In genomic region chr2:1494257-1494656, GRCh38 we compare ENCODE assay signal across 14 cellular contexts.
"Had no signal": no experiment of that assay in that cellular context is flagged by ENCODE, and none has a peak within 500 bp of the region (broad histone marks: within the 10 kb centered on the region; RNA-seq: fewer than 3 reads in every experiment).

No MANE protein-coding gene starts in this region.

- H3K4me3 ChIP-seq: mucosa of descending colon, testis, transverse colon had no signal

- H3K27ac ChIP-seq: foreskin keratinocyte, neutrophil, testis had no signal

- H3K36me3 ChIP-seq: neutrophil, transverse colon had no signal

- H3K4me1 ChIP-seq: foreskin keratinocyte, testis had no signal

- DNase-seq: erythroblast; foreskin keratinocyte; kidney; left cardiac atrium; mammary epithelial cell; mucosa of descending colon; naive thymus-derived CD8-positive, alpha-beta T cell; right cardiac atrium; stimulated activated CD4-positive, alpha-beta T cell treated with anti-CD3 and anti-CD28 coated beads, Interleukin-15, amount 100 ng/mL, for 24 hours; stimulated activated CD4-positive, alpha-beta T cell treated with anti-CD3 and anti-CD28 coated beads, Interleukin-1b, Interleukin-23, amount 100 ng/mL, for 48 hours; stimulated activated CD4-positive, alpha-beta T cell treated with anti-CD3 and anti-CD28 coated beads, Interleukin-4, amount 100 ng/mL, for 24 hours; transverse colon had no signal

- H3K9me3 ChIP-seq: mucosa of descending colon, neutrophil, testis, transverse colon had no signal

- H3K27me3 ChIP-seq: foreskin keratinocyte, neutrophil, testis, transverse colon had no signal
